In genomic region chr12:62603061-62603810, GRCh38 we compare ENCODE assay signal across 8 cellular contexts.
DNase-seq lines count a peak whose midpoint lies in the region; ATAC-seq and TF ChIP-seq lines count a peak whose summit lies in the region.

No MANE protein-coding gene starts in this region.

- H2AFZ ChIP-seq in neuronal stem cell (ENCODE audit: low read length), result peak overlapping the region; percentile 94

- peak overlapping the region; percentile 98 for H4K91ac ChIP-seq in neuronal stem cell (ENCODE audit: low read depth, low read length, poor library complexity)

- peak overlapping the region; percentile 63 for H2AK5ac ChIP-seq in neuronal stem cell (ENCODE audit: low read depth, low read length)

- no CpG with 5 or more reads among the region's 94 CpGs for WGBS in neuronal stem cell (ENCODE audit: extremely low coverage in 2 of 2, insufficient read length in 2 of 2, insufficient replicate concordance in 1 of 2), 2 donors

- H2BK12ac ChIP-seq in neuronal stem cell (ENCODE audit: low read length), result peak overlapping the region; percentile 41

- H3K27ac ChIP-seq in RWPE2 (ENCODE audit: poor library complexity, severe bottlenecking), result peak overlapping the region; percentile 91
- peak overlapping the region; percentile 96 for H3K27ac ChIP-seq in foreskin keratinocyte
- peak overlapping the region; percentile 99 for H3K27ac ChIP-seq in neuronal stem cell (replicated peaks; ENCODE audit: low read length)
- peak overlapping the region; percentile 98 for H3K27ac ChIP-seq in subcutaneous abdominal adipose tissue (ENCODE audit: low read depth, low read length)

- TF ChIP-seq CTCF in RWPE2 (IDR thresholded peaks at IDR 0.05; ENCODE audit: poor library complexity, severe bottlenecking), result peak; percentile 49
- TF ChIP-seq CTCF in foreskin keratinocyte (conservative IDR thresholded peaks at IDR 0.05), result peak; percentile 80

- peak overlapping the region; percentile 95 for H2BK5ac ChIP-seq in neuronal stem cell (ENCODE audit: low read length)

- H3K27me3 ChIP-seq in RWPE2 (ENCODE audit: insufficient read depth, poor library complexity, severe bottlenecking) (no peaks in the 10 kb centered on the region), foreskin keratinocyte (no peaks in the 10 kb centered on the region), neuronal stem cell (ENCODE audit: control insufficient read depth in 3 of 3, insufficient read depth in 3 of 3, low read depth in 1 of 3, low read length in 3 of 3) (no peaks in the 10 kb centered on the region), subcutaneous abdominal adipose tissue (ENCODE audit: control insufficient read depth in 5 of 5, insufficient read depth in 4 of 5, low read length in 5 of 5) (no peaks in the 10 kb centered on the region)

- no peak overlapping the region for H4K8ac ChIP-seq in neuronal stem cell (ENCODE audit: low read depth, low read length)

- peak; percentile 69 for ATAC-seq in GM21737 (IDR thresholded peaks at IDR 0.05; ENCODE audit: unreplicated experiment)
- ATAC-seq in RWPE2 (ENCODE audit: low read depth), result peak; percentile 85
- peak; percentile 86 for ATAC-seq in foreskin keratinocyte

- H2BK15ac ChIP-seq in neuronal stem cell (ENCODE audit: low read length), result peak overlapping the region; percentile 92

- H3K4me2 ChIP-seq in neuronal stem cell (ENCODE audit: insufficient read depth, low read length, poor library complexity, severe bottlenecking), result peak overlapping the region; percentile 81

- H3K4ac ChIP-seq in neuronal stem cell (ENCODE audit: low read length), result peak overlapping the region; percentile 89

- H3K79me1 ChIP-seq in neuronal stem cell (ENCODE audit: low read depth, low read length), result peaks cover 2% of the 10 kb centered on the region

- H3K9ac ChIP-seq in neuronal stem cell (ENCODE audit: low read depth, low read length, poor library complexity) (peak overlapping the region; percentile 99), subcutaneous abdominal adipose tissue (ENCODE audit: low read length in 5 of 5) (peak overlapping the region; percentile 16 to 99 (median 97))

- H3K36me3 ChIP-seq in RWPE2 (ENCODE audit: low read depth) (no peaks in the 10 kb centered on the region; the same call in 1 of the 2 replicates), neuronal stem cell (replicated peaks in 1 of 2; ENCODE audit: control insufficient read depth in 2 of 2, insufficient read depth in 2 of 2, low read length in 2 of 2) (peaks cover 0 to 35% of the 10 kb centered on the region in 2 donors), subcutaneous abdominal adipose tissue (ENCODE audit: control insufficient read depth in 5 of 5, insufficient read depth in 5 of 5, low read length in 5 of 5) (no peaks in the 10 kb centered on the region)

- peak overlapping the region; percentile 98 for H3K18ac ChIP-seq in neuronal stem cell (ENCODE audit: low read length)

- peak overlapping the region; percentile 31 for H3K14ac ChIP-seq in neuronal stem cell (ENCODE audit: low read length)

- DNase-seq in EL, result peak; percentile 86
- DNase-seq in KG1 (lab: John Stamatoyannopoulos, UW), result peak; percentile 32
- DNase-seq in RWPE2 (ENCODE audit: low spot score), result peak; percentile 80
- peak; percentile 74 for DNase-seq in activated gamma-delta T cell treated with Interleukin-2 at 50 U/mL for 16 hours
- peak; percentile 66 to 81 for DNase-seq in foreskin keratinocyte
- peak; percentile 82 for DNase-seq in neuronal stem cell (ENCODE audit: low spot score)

- H3K4me1 ChIP-seq in RWPE2 (ENCODE audit: insufficient read depth, poor library complexity, severe bottlenecking) (peaks cover 16% of the 10 kb centered on the region), foreskin keratinocyte (peaks cover 20% of the 10 kb centered on the region), neuronal stem cell (ENCODE audit: control insufficient read depth in 2 of 2, insufficient read depth in 1 of 2, low read depth in 1 of 2, low read length in 2 of 2) (peaks cover 2 to 9% of the 10 kb centered on the region in 2 donors), subcutaneous abdominal adipose tissue (ENCODE audit: control insufficient read depth in 5 of 5, insufficient read depth in 5 of 5, low read length in 5 of 5) (peaks cover 0 to 29% (median 27%) of the 10 kb centered on the region in 5 donors)

- H3K9me3 ChIP-seq in RWPE2 (ENCODE audit: severe bottlenecking), result no peaks in the 10 kb centered on the region
- H3K9me3 ChIP-seq in neuronal stem cell (replicated peaks in 1 of 2; ENCODE audit: control insufficient read depth in 2 of 2, insufficient read depth in 1 of 2, low read depth in 1 of 2, low read length in 2 of 2), result peaks cover 0 to 3% of the 10 kb centered on the region in 2 donors
- no peaks in the 10 kb centered on the region for H3K9me3 ChIP-seq in subcutaneous abdominal adipose tissue (ENCODE audit: control insufficient read depth in 5 of 5, low read length in 5 of 5)

- peak overlapping the region; percentile 85 for H3K4me3 ChIP-seq in RWPE2 (ENCODE audit: severe bottlenecking)
- peak overlapping the region; percentile 86 to 98 for H3K4me3 ChIP-seq in neuronal stem cell (ENCODE audit: low read length in 2 of 2)
- H3K4me3 ChIP-seq in subcutaneous abdominal adipose tissue (ENCODE audit: low read depth in 1 of 5, low read length in 5 of 5), result peak overlapping the region; percentile 73 to 94 (median 87)

- peak overlapping the region; percentile 100 for H3K23ac ChIP-seq in neuronal stem cell (ENCODE audit: low read depth, low read length, poor library complexity)

- H2BK120ac ChIP-seq in neuronal stem cell (ENCODE audit: low read depth, low read length), result peak overlapping the region; percentile 96

Comparison
In these comparisons a context has a peak if more than half of its experiments do, and no peak if none do; other contexts are left out.
1. Peak in every context shown above with its lines: DNase-seq, ATAC-seq, H3K4me3 ChIP-seq and H3K27ac ChIP-seq.
2. DNase-seq: peak in every context shown above with its lines; median percentile 86 in EL; 82 in neuronal stem cell; 80 in RWPE2; 74 in activated gamma-delta T cell treated with Interleukin-2 at 50 U/mL for 16 hours; 74 in foreskin keratinocyte; 32 in KG1.